1 cellular context compared by ENCODE assay signal in the genomic region with DNA sequence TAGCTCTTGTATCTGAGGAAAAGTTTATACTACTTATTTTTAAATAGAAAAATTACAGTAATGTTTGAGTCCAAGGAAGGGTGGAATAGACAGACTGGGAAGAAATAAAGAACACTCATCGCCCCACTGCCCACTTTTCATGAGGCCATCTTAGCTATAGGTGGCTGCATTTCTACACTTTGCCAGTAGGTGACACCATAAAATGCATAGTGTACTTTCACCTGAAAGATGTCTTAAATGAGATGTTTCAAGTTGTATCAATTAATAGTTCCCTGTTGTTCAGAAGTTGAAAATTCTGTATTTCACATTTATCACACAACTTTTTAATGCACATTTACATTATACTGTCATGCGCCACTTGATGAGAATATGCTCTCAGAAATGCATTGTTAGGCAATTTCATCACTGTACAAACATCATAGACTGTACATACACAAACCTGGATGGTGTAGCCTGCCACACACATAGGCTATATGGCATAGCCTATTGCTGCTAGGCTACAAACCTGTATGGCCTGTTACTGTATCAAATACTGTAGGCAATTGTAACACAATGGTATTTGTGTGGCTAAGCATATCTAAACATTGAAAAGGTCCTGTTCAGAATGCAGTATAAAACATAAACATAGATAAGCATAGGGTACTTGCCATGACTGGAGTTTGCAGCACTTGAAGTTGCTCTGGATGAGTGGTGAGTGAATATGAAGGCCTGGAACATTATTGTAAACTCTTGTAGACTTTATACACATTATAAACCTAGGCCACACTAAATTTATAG.
TF ChIP-seq lines count a peak whose summit lies in the region.

No MANE protein-coding gene starts in this region.

TF ChIP-seq in Ishikawa, 13 proteins besides CTCF, POLR2A, EP300 and RAD21:
- TF ChIP-seq, protein P1, sequence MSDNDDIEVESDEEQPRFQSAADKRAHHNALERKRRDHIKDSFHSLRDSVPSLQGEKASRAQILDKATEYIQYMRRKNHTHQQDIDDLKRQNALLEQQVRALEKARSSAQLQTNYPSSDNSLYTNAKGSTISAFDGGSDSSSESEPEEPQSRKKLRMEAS (IDR thresholded peaks at IDR 0.05), result no peak
- TF ChIP-seq ZBTB7A (IDR thresholded peaks at IDR 0.05; ENCODE audit: low read depth) (no peak), TAF1 (IDR thresholded peaks at IDR 0.05; ENCODE audit: low read depth) (no peak), TEAD4 (IDR thresholded peaks at IDR 0.05) (no peak), YY1 (IDR thresholded peaks at IDR 0.05; ENCODE audit: low read depth) (no peak), FOXM1 (IDR thresholded peaks at IDR 0.05; ENCODE audit: borderline replicate concordance, low read depth) (no peak), CEBPB (IDR thresholded peaks at IDR 0.05) (no peak), NFIC (IDR thresholded peaks at IDR 0.05) (no peak), EGR1 (IDR thresholded peaks at IDR 0.05) (no peak), REST (IDR thresholded peaks at IDR 0.05; ENCODE audit: low read depth) (no peak)
- TF ChIP-seq, protein P2, sequence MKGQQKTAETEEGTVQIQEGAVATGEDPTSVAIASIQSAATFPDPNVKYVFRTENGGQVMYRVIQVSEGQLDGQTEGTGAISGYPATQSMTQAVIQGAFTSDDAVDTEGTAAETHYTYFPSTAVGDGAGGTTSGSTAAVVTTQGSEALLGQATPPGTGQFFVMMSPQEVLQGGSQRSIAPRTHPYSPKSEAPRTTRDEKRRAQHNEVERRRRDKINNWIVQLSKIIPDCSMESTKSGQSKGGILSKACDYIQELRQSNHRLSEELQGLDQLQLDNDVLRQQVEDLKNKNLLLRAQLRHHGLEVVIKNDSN (IDR thresholded peaks at IDR 0.05), result no peak
TF ChIP-seq in Ishikawa: peak in this region for 0.
